In the genomic region with DNA sequence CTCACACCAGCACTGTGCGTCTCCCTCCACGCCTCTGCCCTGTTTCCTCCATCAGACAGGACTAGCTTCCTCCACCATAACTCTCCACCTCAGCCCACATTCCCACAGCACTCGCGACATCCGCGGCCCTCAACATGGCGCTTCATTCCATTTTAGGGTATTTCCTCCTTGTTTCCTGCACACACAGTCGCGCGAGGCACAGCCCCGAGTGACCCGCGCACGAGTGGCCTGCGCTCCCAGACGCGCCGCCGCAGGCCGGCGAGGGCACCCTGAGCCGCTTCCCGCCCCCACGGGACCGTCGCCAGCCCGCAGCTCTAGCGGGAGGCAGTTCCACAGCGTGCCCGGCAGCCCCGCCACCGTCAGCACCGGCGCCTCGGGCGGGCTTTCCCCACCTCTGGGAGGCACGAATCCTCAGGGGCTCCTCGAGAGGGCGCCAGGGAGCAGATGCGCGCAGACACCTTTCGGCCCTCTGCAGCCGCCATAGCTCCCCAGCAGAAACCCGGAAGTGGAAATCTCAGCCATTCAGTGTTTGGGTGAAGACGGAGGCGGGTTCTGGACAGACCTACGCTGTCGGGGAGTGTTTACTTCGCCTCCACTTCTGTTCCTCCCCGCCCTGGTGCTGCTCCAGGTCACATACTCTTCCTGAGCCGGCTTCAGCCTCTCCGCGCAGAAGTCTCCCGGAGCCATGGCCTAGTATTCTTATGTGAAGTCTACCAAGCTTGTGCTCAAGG, we compare ENCODE assay signal across 7 cellular contexts.
DNase-seq lines count a peak whose midpoint lies in the region; ATAC-seq, FAIRE-seq and TF ChIP-seq lines count a peak whose summit lies in the region.
"Not testable (repeated sequence)": the region's sequence is repeated elsewhere in the genome, so short reads cannot be mapped to it uniquely, and the experiment has no call there.

No MANE protein-coding gene starts in this region.

- not testable (repeated sequence) for H3K23me2 ChIP-seq in H1 (ENCODE audit: low read depth, low read length)

- peak; percentile 100 for ATAC-seq in GM18511 (IDR thresholded peaks at IDR 0.05; ENCODE audit: unreplicated experiment)
- ATAC-seq in HG02678 (IDR thresholded peaks at IDR 0.05; ENCODE audit: unreplicated experiment): peak; percentile 100
- ATAC-seq in left lung: peak; percentile 100

- H3K23ac ChIP-seq in H1 (ENCODE audit: insufficient read length): not testable (repeated sequence)

- not testable (repeated sequence) for FAIRE-seq in H1 (lab: Jason Lieb, UNC)

- not testable (repeated sequence) for H4K91ac ChIP-seq in H1 (replicated peaks; ENCODE audit: insufficient read length, low read length)

- TF ChIP-seq EP300 in H1 (IDR thresholded peaks at IDR 0.05; ENCODE audit: borderline replicate concordance in 1 of 2, low read depth in 2 of 2, low read length in 2 of 2): peak in 1 of 2 experiments; percentile 48; a peak in 1 of 3 replicates

- peaks cover 13% of the 10 kb centered on the region for H3K36me3 ChIP-seq in MG63
- H3K36me3 ChIP-seq in H1 (ENCODE audit: control insufficient read depth in 2 of 4, insufficient read depth in 4 of 4, low read length in 3 of 4); left lung: not testable (repeated sequence)
- H3K36me3 ChIP-seq in spleen: peaks cover 0 to 26% (median 6%) of the 10 kb centered on the region in 6 donors

- peak overlapping the region; percentile 59; the same call in 1 of the 2 replicates for H2AFZ ChIP-seq in H1 (ENCODE audit: low read length)

- H2BK120ac ChIP-seq in H1 (replicated peaks; ENCODE audit: low read depth, low read length): not testable (repeated sequence)

- H2BK20ac ChIP-seq in H1 (ENCODE audit: low read length): not testable (repeated sequence)

- H3K27ac ChIP-seq in H1 (ENCODE audit: low read depth, low read length): peak overlapping the region; percentile 35; the same call in 1 of the 2 replicates
- peak overlapping the region; percentile 92 to 98 for H3K27ac ChIP-seq in left lung
- peak overlapping the region; percentile 90 to 97 (median 95) for H3K27ac ChIP-seq in spleen

- not testable (repeated sequence) for H4K20me1 ChIP-seq in H1 (replicated peaks in 1 of 2; ENCODE audit: control insufficient read depth in 1 of 2, insufficient read depth in 2 of 2, low read length in 2 of 2)

- not testable (repeated sequence) for H3K56ac ChIP-seq in H1 (replicated peaks; ENCODE audit: insufficient read length, low read depth, low read length)

- TF ChIP-seq RAD21 in H1 (IDR thresholded peaks at IDR 0.05 in 1 of 2, conservative IDR thresholded peaks at IDR 0.05 in 1 of 2; ENCODE audit: low read depth in 2 of 2, low read length in 2 of 2): peak; percentile 24 to 30; a peak in 1 of 4 replicates

- not testable (repeated sequence) for H3K79me1 ChIP-seq in H1 (ENCODE audit: low read depth, low read length)

- WGBS in H1 (ENCODE audit: extremely low coverage in 1 of 2, insufficient coverage in 1 of 2, insufficient read length in 1 of 2, insufficient replicate concordance in 2 of 2, low coverage in 1 of 2, low lambda C conversion rate in 2 of 2, missing lambda C conversion rate in 1 of 2), 2 experiments: 48% methylated on average over 54 of the region's 54 CpGs; no CpG with 5 or more reads in 1 of the 2 experiments
- 7 to 14% (median 12%) methylated on average over 54 of the region's 54 CpGs for WGBS in spleen, 5 donors

- peak overlapping the region; percentile 54 to 83 (median 58) for H3K9ac ChIP-seq in H1 (replicated peaks in 1 of 4; ENCODE audit: extremely low read depth in 1 of 4, low read depth in 3 of 4, low read length in 3 of 4)

- not testable (repeated sequence) for H3K27me3 ChIP-seq in MG63; H1 (replicated peaks in 1 of 4; ENCODE audit: control insufficient read depth in 3 of 4, extremely low read depth in 1 of 4, insufficient read depth in 3 of 4, low read length in 3 of 4); left lung; spleen (replicated peaks in 1 of 7)

- H3K14ac ChIP-seq in H1 (ENCODE audit: insufficient read length): not testable (repeated sequence)

- H4K8ac ChIP-seq in H1 (ENCODE audit: extremely low read depth, insufficient read depth, low read length): peak overlapping the region; percentile 94

- peak overlapping the region; percentile 71 to 76 for H3K4me2 ChIP-seq in H1 (ENCODE audit: insufficient read depth in 1 of 2, low read depth in 2 of 2, low read length in 2 of 2)

- peak overlapping the region; percentile 21 for H4K5ac ChIP-seq in H1 (ENCODE audit: insufficient read length, low read depth, low read length)

- TF ChIP-seq POLR2A in H1 (IDR thresholded peaks at IDR 0.05; ENCODE audit: control extremely low read depth in 1 of 2, low read depth in 2 of 2, low read length in 2 of 2): peak; percentile 61 to 86
- peak; percentile 28 to 65 (median 45) for TF ChIP-seq POLR2A in spleen (IDR thresholded peaks at IDR 0.05)

- not testable (repeated sequence) for H3K79me2 ChIP-seq in H1 (ENCODE audit: control insufficient read depth in 1 of 2, insufficient read depth in 2 of 2, low read length in 2 of 2)

- not testable (repeated sequence) for H3K18ac ChIP-seq in H1 (ENCODE audit: extremely low read depth, low read length)

- peak overlapping the region; percentile 39; the same call in 1 of the 2 replicates for H2BK5ac ChIP-seq in H1 (ENCODE audit: low read depth, low read length)

- not testable (repeated sequence) for H3K4ac ChIP-seq in H1 (replicated peaks; ENCODE audit: insufficient read length, low read depth, low read length)

- not testable (repeated sequence) for H2AK5ac ChIP-seq in H1 (ENCODE audit: low read depth, low read length)

- H2BK15ac ChIP-seq in H1 (ENCODE audit: low read length): not testable (repeated sequence)

- DNase-seq in MG63: peak; percentile 99
- DNase-seq in activated CD8-positive, alpha-beta memory T cell treated with anti-CD3 and anti-CD28 coated beads, Interleukin-2, amount 50 U/mL, for 4 hours: peak; percentile 99
- DNase-seq in H1 (ENCODE audit: low read depth in 1 of 2, low spot score in 2 of 2): peak; percentile 78 to 90
- peak; percentile 99 to 100 for DNase-seq in left lung
- peak; percentile 100 for DNase-seq in spleen

- 0 out of 2 replicates have a peak overlapping the region, but pooled peaks have one; percentile 39 for H2BK12ac ChIP-seq in H1 (ENCODE audit: low read depth, low read length)

- POLR2A ChIA-PET in H1 (lab: Charles Lee; ENCODE audit: partially characterized antibody): not testable (repeated sequence)

- CTCF ChIA-PET in H1 (lab: Charles Lee; ENCODE audit: partially characterized antibody): interaction anchor here (0.8 kb wide), 1 partner anchor 41 kb away, joined by 3 read pairs; no protein-coding TSS in a partner anchor

- TF ChIP-seq CTCF in H1 (IDR thresholded peaks at IDR 0.05; ENCODE audit: control extremely low read depth in 1 of 3, insufficient read depth in 1 of 3, low read depth in 1 of 3, low read length in 3 of 3) (peak; percentile 45 to 65 (median 47)), left lung (IDR thresholded peaks at IDR 0.05) (peak; percentile 85 to 95), spleen (IDR thresholded peaks at IDR 0.05 in 8 of 11, conservative IDR thresholded peaks at IDR 0.05 in 3 of 11) (peak; percentile 51 to 99 (median 97))

- H3K4me1 ChIP-seq in H1 (replicated peaks in 1 of 4; ENCODE audit: control insufficient read depth in 3 of 4, insufficient read depth in 4 of 4, low read length in 3 of 4): not testable (repeated sequence)
- H3K4me1 ChIP-seq in left lung: peaks cover 12 to 39% of the 10 kb centered on the region in 2 donors
- H3K4me1 ChIP-seq in spleen: peaks cover 13 to 58% (median 43%) of the 10 kb centered on the region in 6 donors

- intact Hi-C loops in left lung (cut with DNase I); spleen (cut with DNase I; ENCODE audit: low total_unique reads): not testable (repeated sequence)

- peak overlapping the region; percentile 94 for H3K4me3 ChIP-seq in MG63
- peak overlapping the region; percentile 64 to 86 (median 76) for H3K4me3 ChIP-seq in H1 (ENCODE audit: extremely low read depth in 1 of 4, insufficient read depth in 2 of 4, low read depth in 3 of 4, low read length in 4 of 4)
- peak overlapping the region; percentile 61 to 100 for H3K4me3 ChIP-seq in left lung
- H3K4me3 ChIP-seq in spleen: peak overlapping the region; percentile 59 to 94 (median 80)

- not testable (repeated sequence) for H3K9me3 ChIP-seq in MG63, left lung, spleen
- H3K9me3 ChIP-seq in H1 (ENCODE audit: insufficient read depth in 2 of 2, low read depth in 1 of 2, low read length in 1 of 2): peaks cover 10 to 19% of the 10 kb centered on the region in 2 experiments; a peak in 3 of 4 replicates

TF ChIP-seq in H1, 55 proteins besides CTCF, POLR2A, EP300 and RAD21:
- TF ChIP-seq PHF8 (conservative IDR thresholded peaks at IDR 0.05; ENCODE audit: low read depth, low read length) (peak; percentile 87), SP1 (IDR thresholded peaks at IDR 0.05; ENCODE audit: low read depth, low read length) (0 out of 2 replicates have a peak, but pooled peaks have one; percentile 35), ASH2L (IDR thresholded peaks at IDR 0.05; ENCODE audit: low read length) (peak; percentile 48), KDM4A (IDR thresholded peaks at IDR 0.05; ENCODE audit: low read depth, low read length, severe bottlenecking) (peak; percentile 79), TAF1 (IDR thresholded peaks at IDR 0.05; ENCODE audit: low read depth, low read length) (peak; percentile 91), CREB1 (IDR thresholded peaks at IDR 0.05) (peak; percentile 31; the same call in 1 of the 2 replicates), SIN3A (conservative IDR thresholded peaks at IDR 0.05 in 1 of 2, IDR thresholded peaks at IDR 0.05 in 1 of 2; ENCODE audit: low read depth in 1 of 2, low read length in 2 of 2) (peak; percentile 64 to 90; a peak in 2 of 4 replicates), HDAC2 (IDR thresholded peaks at IDR 0.05; ENCODE audit: borderline replicate concordance in 1 of 2, low read depth in 2 of 2, low read length in 2 of 2) (peak; percentile 47 to 58; a peak in 1 of 4 replicates), BACH1 (IDR thresholded peaks at IDR 0.05; ENCODE audit: low read length) (peak; percentile 70), POLR2AphosphoS5 (IDR thresholded peaks at IDR 0.05; ENCODE audit: low read depth, low read length) (peak; percentile 82), TBP (IDR thresholded peaks at IDR 0.05; ENCODE audit: low read depth, low read length) (peak; percentile 78), YY1 (IDR thresholded peaks at IDR 0.05; ENCODE audit: low read depth, low read length) (peak; percentile 68; the same call in 1 of the 2 replicates)

Comparison
In these comparisons a context has a peak if more than half of its experiments do, and no peak if none do; other contexts are left out.
1. Peak in every context shown above with its lines: DNase-seq, ATAC-seq, H3K4me3 ChIP-seq and H3K27ac ChIP-seq.
2. H3K27ac ChIP-seq: peak in every context shown above with its lines; median percentile 95 in left lung; 95 in spleen; 35 in H1.
3. CTCF ChIP-seq: peak in every context shown above with its lines; median percentile 97 in spleen; 90 in left lung; 47 in H1.